In the genomic region with DNA sequence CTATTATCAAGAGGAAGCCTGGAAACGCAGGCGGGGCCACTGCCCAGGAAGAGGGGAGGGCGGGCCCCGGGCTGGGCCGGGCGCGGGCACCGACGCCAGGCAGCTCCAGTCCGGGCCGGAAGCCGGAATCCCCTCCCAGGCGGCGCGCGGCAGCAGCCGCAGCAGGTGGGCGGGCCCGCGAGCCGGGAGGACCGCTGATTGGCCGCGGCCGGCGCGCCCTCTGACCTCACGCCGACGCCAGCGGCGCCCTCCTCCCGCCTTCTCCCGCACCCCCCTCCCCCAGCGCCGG, we compare ENCODE assay signal across 8 cellular contexts. TPM values are rescaled to one million over a fixed set of nuclear protein-coding genes. Genes with fewer than 3 reads are reported as not detected.
DNase-seq lines count a peak whose midpoint lies in the region; ATAC-seq and TF ChIP-seq lines count a peak whose summit lies in the region.

No MANE protein-coding gene starts in this region.

- peak overlapping the region; percentile 98 for H3K4me2 ChIP-seq in GM23248 (ENCODE audit: unreplicated experiment)
- H3K4me2 ChIP-seq in Karpas-422 (ENCODE audit: low read depth, low read length, poor library complexity, severe bottlenecking): peak overlapping the region; percentile 82
- H3K4me2 ChIP-seq in fibroblast of lung (ENCODE audit: extremely low read depth, insufficient read depth, low read length): peak overlapping the region; percentile 90

- in situ Hi-C loops in GM23248 (cut with MboI) (no loop called here), Panc1 (cut with HindIII; ENCODE audit: low pct_unique_long_range_greater_than_20kb, low sequenced_read_pairs) (no loop called here)

- peak; percentile 76 for DNase-seq in DMS79 (lab: John Stamatoyannopoulos, UW)
- peak; percentile 98 for DNase-seq in GM23248
- DNase-seq in Karpas-422: peak; percentile 96
- DNase-seq in Panc1 (ENCODE audit: low read depth, low spot score): peak; percentile 56
- DNase-seq in fibroblast of lung (ENCODE audit: low read depth in 2 of 2): peak; percentile 89
- DNase-seq in naive B cell: peak; percentile 90
- DNase-seq in stimulated activated effector memory CD8-positive, alpha-beta T cell treated with anti-CD3 and anti-CD28 coated beads, Interleukin-12 subunit alpha, Interleukin-12 subunit beta, amount 100 ng/mL, for 72 hours (ENCODE audit: low spot score in 2 of 2): peak; percentile 86 to 92

- H3K27me3 Mint-ChIP-seq in activated T-helper 17 cell treated with anti-CD3 and anti-CD28 coated beads, Interleukin-2, amount 50 U/mL, for 72 hours: no peaks in the 10 kb centered on the region
- peaks cover 0 to 3% (median 0%) of the 10 kb centered on the region in 3 donors for H3K27me3 Mint-ChIP-seq in naive B cell

- no peaks in the 10 kb centered on the region for H3K9me2 ChIP-seq in GM23248 (ENCODE audit: insufficient read depth)
- no peaks in the 10 kb centered on the region for H3K9me2 ChIP-seq in Karpas-422 (replicated peaks; ENCODE audit: insufficient read depth, low read length)

- BruUV-seq in Panc1 (replicated peaks; lab: Mats Ljungman, UMichigan): no TSS peak

- H3K9ac ChIP-seq in GM23248 (peak overlapping the region; percentile 98), Karpas-422 (ENCODE audit: low read length) (peak overlapping the region; percentile 100), fibroblast of lung (ENCODE audit: insufficient read depth, low read length) (peak overlapping the region; percentile 99)

- intact Hi-C loops in Panc1 (cut with micrococcal nuclease; ENCODE audit: unreplicated experiment): loop anchor here (5.0 kb wide), 1 partner anchor 35 kb away; a partner anchor contains a TSS

- H3K4me1 ChIP-seq in GM23248 (ENCODE audit: insufficient read depth) (peaks cover 21% of the 10 kb centered on the region), Karpas-422 (ENCODE audit: low read length) (peaks cover 35% of the 10 kb centered on the region), Panc1 (ENCODE audit: control insufficient read depth, insufficient read depth, low read length) (peaks cover 11% of the 10 kb centered on the region), fibroblast of lung (ENCODE audit: control insufficient read depth, extremely low read depth, insufficient read depth, low read length) (peaks cover 11% of the 10 kb centered on the region)

- H3K9me3 Mint-ChIP-seq in activated T-helper 17 cell treated with anti-CD3 and anti-CD28 coated beads, Interleukin-2, amount 50 U/mL, for 72 hours: no peaks in the 10 kb centered on the region
- H3K9me3 Mint-ChIP-seq in naive B cell: no peaks in the 10 kb centered on the region
- no peaks in the 10 kb centered on the region for H3K9me3 Mint-ChIP-seq in stimulated activated effector memory CD8-positive, alpha-beta T cell treated with anti-CD3 and anti-CD28 coated beads, Interleukin-12 subunit alpha, Interleukin-12 subunit beta, amount 100 ng/mL, for 72 hours

- 0 to 2% methylated on average over 3 to 26 of the region's 36 CpGs for WGBS in GM23248 (ENCODE audit: low coverage in 1 of 2, low lambda C conversion rate in 2 of 2, missing lambda C conversion rate in 2 of 2), 2 experiments

- H2AFZ ChIP-seq in GM23248: peak overlapping the region; percentile 88
- H2AFZ ChIP-seq in Karpas-422 (ENCODE audit: low read length): no peak overlapping the region
- H2AFZ ChIP-seq in fibroblast of lung (ENCODE audit: low read length): no peak overlapping the region

- no peaks in the 10 kb centered on the region for H3K9me3 ChIP-seq in GM23248 (ENCODE audit: low read depth)
- no peaks in the 10 kb centered on the region for H3K9me3 ChIP-seq in Karpas-422 (ENCODE audit: low read length)
- H3K9me3 ChIP-seq in Panc1 (ENCODE audit: control insufficient read depth, insufficient read depth, low read depth, low read length): no peaks in the 10 kb centered on the region
- no peaks in the 10 kb centered on the region for H3K9me3 ChIP-seq in fibroblast of lung (ENCODE audit: control insufficient read depth, insufficient read depth, low read depth, low read length)

- H3K27ac ChIP-seq in GM23248 (peak overlapping the region; percentile 97), Karpas-422 (ENCODE audit: low read length) (peak overlapping the region; percentile 83), Panc1 (ENCODE audit: low read length) (peak overlapping the region; percentile 52), fibroblast of lung (ENCODE audit: insufficient read depth, low read length) (peak overlapping the region; percentile 97)

- peak overlapping the region; percentile 94 for H3K4me3 Mint-ChIP-seq in activated T-helper 17 cell treated with anti-CD3 and anti-CD28 coated beads, Interleukin-2, amount 50 U/mL, for 72 hours
- peak overlapping the region; percentile 84 to 94 (median 92) for H3K4me3 Mint-ChIP-seq in naive B cell
- H3K4me3 Mint-ChIP-seq in stimulated activated effector memory CD8-positive, alpha-beta T cell treated with anti-CD3 and anti-CD28 coated beads, Interleukin-12 subunit alpha, Interleukin-12 subunit beta, amount 100 ng/mL, for 72 hours: peak overlapping the region; percentile 91

- H3K4me3 ChIP-seq in GM23248 (peak overlapping the region; percentile 93), Karpas-422 (ENCODE audit: low read length) (peak overlapping the region; percentile 85), Panc1 (ENCODE audit: low read depth in 2 of 2, low read length in 2 of 2) (peak overlapping the region; percentile 57 to 99), fibroblast of lung (replicated peaks in 1 of 4; ENCODE audit: control extremely low read depth in 1 of 4, insufficient read depth in 1 of 4, low read depth in 3 of 4, low read length in 4 of 4) (peak overlapping the region; percentile 72 to 94 (median 87))

- H3K79me2 ChIP-seq in GM23248 (ENCODE audit: insufficient read depth) (peaks cover 48% of the 10 kb centered on the region), Karpas-422 (ENCODE audit: low read length) (peaks cover 48% of the 10 kb centered on the region), fibroblast of lung (ENCODE audit: control insufficient read depth, insufficient read depth, low read length) (peaks cover 43% of the 10 kb centered on the region)

- H4K20me1 ChIP-seq in GM23248 (ENCODE audit: insufficient read depth) (no peaks in the 10 kb centered on the region), Karpas-422 (ENCODE audit: insufficient read depth, low read depth, low read length) (peaks cover 18% of the 10 kb centered on the region), fibroblast of lung (ENCODE audit: control insufficient read depth, extremely low read depth, insufficient read depth, low read length) (no peaks in the 10 kb centered on the region)

- H3K27ac Mint-ChIP-seq in activated T-helper 17 cell treated with anti-CD3 and anti-CD28 coated beads, Interleukin-2, amount 50 U/mL, for 72 hours: peak overlapping the region; percentile 98
- H3K27ac Mint-ChIP-seq in naive B cell: peak overlapping the region; percentile 92 to 99 (median 96)
- peak overlapping the region; percentile 95 for H3K27ac Mint-ChIP-seq in stimulated activated effector memory CD8-positive, alpha-beta T cell treated with anti-CD3 and anti-CD28 coated beads, Interleukin-12 subunit alpha, Interleukin-12 subunit beta, amount 100 ng/mL, for 72 hours

- peaks cover 20% of the 10 kb centered on the region for H3K4me1 Mint-ChIP-seq in activated T-helper 17 cell treated with anti-CD3 and anti-CD28 coated beads, Interleukin-2, amount 50 U/mL, for 72 hours
- peaks cover 17 to 33% (median 31%) of the 10 kb centered on the region in 3 donors for H3K4me1 Mint-ChIP-seq in naive B cell
- H3K4me1 Mint-ChIP-seq in stimulated activated effector memory CD8-positive, alpha-beta T cell treated with anti-CD3 and anti-CD28 coated beads, Interleukin-12 subunit alpha, Interleukin-12 subunit beta, amount 100 ng/mL, for 72 hours: peaks cover 47% of the 10 kb centered on the region

- POLR2A ChIA-PET in Panc1 (lab: Charles Lee): interaction anchor here (0.6 to 1.1 kb wide), 4 partner anchors 10 to 115 kb away, joined by 4 to 7 read pairs (median 5); a partner anchor contains a TSS

- ATAC-seq in Panc1 (peak; percentile 95), naive B cell (ENCODE audit: low read depth in 2 of 2) (peak; percentile 86 to 88)
- ATAC-seq in activated T-helper 17 cell treated with anti-CD3 and anti-CD28 coated beads, Interleukin-2, amount 50 U/mL, for 72 hours (replicated peaks): peak; percentile 93
- peak; percentile 94 for ATAC-seq in stimulated activated effector memory CD8-positive, alpha-beta T cell treated with anti-CD3 and anti-CD28 coated beads, Interleukin-12 subunit alpha, Interleukin-12 subunit beta, amount 100 ng/mL, for 72 hours

- H3K36me3 ChIP-seq in GM23248 (ENCODE audit: low read depth) (peaks cover 4% of the 10 kb centered on the region), Karpas-422 (ENCODE audit: insufficient read depth, low read length) (peaks cover 18% of the 10 kb centered on the region; the same call in 1 of the 2 replicates), Panc1 (ENCODE audit: control insufficient read depth, insufficient read depth, low read length) (no peaks in the 10 kb centered on the region), fibroblast of lung (ENCODE audit: control insufficient read depth, insufficient read depth, low read length) (peaks cover 2% of the 10 kb centered on the region)

- peaks cover 39% of the 10 kb centered on the region for H3K36me3 Mint-ChIP-seq in activated T-helper 17 cell treated with anti-CD3 and anti-CD28 coated beads, Interleukin-2, amount 50 U/mL, for 72 hours (ENCODE audit: low read depth)
- no peaks in the 10 kb centered on the region for H3K36me3 Mint-ChIP-seq in naive B cell
- peaks cover 61% of the 10 kb centered on the region for H3K36me3 Mint-ChIP-seq in stimulated activated effector memory CD8-positive, alpha-beta T cell treated with anti-CD3 and anti-CD28 coated beads, Interleukin-12 subunit alpha, Interleukin-12 subunit beta, amount 100 ng/mL, for 72 hours

- CTCF ChIA-PET in Panc1 (lab: Charles Lee): interaction anchor here (0.6 kb wide), 1 partner anchor 97 kb away, joined by 3 read pairs; no protein-coding TSS in a partner anchor

- no peaks in the 10 kb centered on the region for H3K27me3 ChIP-seq in GM23248 (replicated peaks; ENCODE audit: insufficient read depth)
- no peaks in the 10 kb centered on the region for H3K27me3 ChIP-seq in Karpas-422 (ENCODE audit: low read length)
- H3K27me3 ChIP-seq in Panc1 (ENCODE audit: control insufficient read depth, insufficient read depth, low read length): no peaks in the 10 kb centered on the region
- no peaks in the 10 kb centered on the region for H3K27me3 ChIP-seq in fibroblast of lung (ENCODE audit: control insufficient read depth, insufficient read depth, low read length)

- H3F3A ChIP-seq in GM23248 (ENCODE audit: insufficient read depth): peaks cover 45% of the 10 kb centered on the region

- TF ChIP-seq CTCF in Panc1 (IDR thresholded peaks at IDR 0.05): no peak
- no peak for TF ChIP-seq CTCF in fibroblast of lung (conservative IDR thresholded peaks at IDR 0.05 in 1 of 2, IDR thresholded peaks at IDR 0.05 in 1 of 2; ENCODE audit: low read depth in 1 of 2, low read length in 2 of 2)

RNA-seq across cellular contexts. Expression of a gene that starts 0.4 kb away (rescaled TPM):
- 23.3 and 24.8 TPM in 2 replicates for total RNA-seq in GM23248 (2014; rRNA removed; shearing (Covaris generic))
- polyA plus RNA-seq in GM23248 (2016; fragmentation: Nextera tagmentation; extraction: Ambion mirVana): 71.8 and 72.6 TPM in 2 replicates
- total RNA-seq in Karpas-422 (2014; rRNA removed; shearing (Covaris generic); ENCODE audit: low replicate concordance): 37.2 and 50.9 TPM in 2 replicates
- total RNA-seq in Panc1 (2021; ENCODE audit: unreplicated experiment): 95.4 TPM
- 89.8 TPM for polyA plus RNA-seq in Panc1 (2012; ENCODE audit: insufficient read length)
- total RNA-seq in activated T-helper 17 cell treated with anti-CD3 and anti-CD28 coated beads, Interleukin-2, amount 50 U/mL, for 72 hours: 10 to 100 TPM; 52.4 to 76.7 TPM
- total RNA-seq in fibroblast of lung: 20.0 and 26.9 TPM in 2 replicates
- 53.9 and 63.2 TPM in 2 replicates for polyA plus RNA-seq in fibroblast of lung
- 49.8 and 55.1 TPM in 2 replicates for polyA plus RNA-seq in fibroblast of lung (2012)
- 51.1 and 58.3 TPM in 2 replicates for polyA minus RNA-seq in fibroblast of lung (ENCODE audit: low replicate concordance)
- polyA plus RNA-seq in naive B cell (ENCODE audit: low read depth in 6 of 6): 100 to 1,000 TPM in 1 of 6 donors, 10 to 100 TPM in 5; 83.3 to 112 (median 88.9) TPM

RNA-seq across cellular contexts. Expression of a gene that starts 21.3 kb away (rescaled TPM):
- total RNA-seq in GM23248 (2014; rRNA removed; shearing (Covaris generic)): 72.1 and 101 TPM in 2 replicates
- 69.7 and 78.0 TPM in 2 replicates for polyA plus RNA-seq in GM23248 (2016; fragmentation: Nextera tagmentation; extraction: Ambion mirVana)
- total RNA-seq in Karpas-422 (2014; rRNA removed; shearing (Covaris generic); ENCODE audit: low replicate concordance): 27.5 and 43.4 TPM in 2 replicates
- total RNA-seq in Panc1 (2021; ENCODE audit: unreplicated experiment): 60.1 TPM
- 37.3 TPM for polyA plus RNA-seq in Panc1 (2012; ENCODE audit: insufficient read length)
- total RNA-seq in activated T-helper 17 cell treated with anti-CD3 and anti-CD28 coated beads, Interleukin-2, amount 50 U/mL, for 72 hours: 10 to 100 TPM; 34.7 to 43.5 TPM
- 58.6 and 83.2 TPM in 2 replicates for total RNA-seq in fibroblast of lung
- 40.1 and 45.4 TPM in 2 replicates for polyA plus RNA-seq in fibroblast of lung
- polyA plus RNA-seq in fibroblast of lung (2012): 37.0 and 38.9 TPM in 2 replicates
- 131 and 144 TPM in 2 replicates for polyA minus RNA-seq in fibroblast of lung (ENCODE audit: low replicate concordance)
- 10 to 100 TPM; 15.6 to 34.0 (median 21.3) TPM for polyA plus RNA-seq in naive B cell (ENCODE audit: low read depth in 6 of 6)

RNA-seq across cellular contexts. Expression of a gene that starts 35.0 kb away (rescaled TPM):
- 41.8 and 49.4 TPM in 2 replicates for total RNA-seq in GM23248 (2014; rRNA removed; shearing (Covaris generic))
- 23.5 and 24.0 TPM in 2 replicates for polyA plus RNA-seq in GM23248 (2016; fragmentation: Nextera tagmentation; extraction: Ambion mirVana)
- total RNA-seq in Karpas-422 (2014; rRNA removed; shearing (Covaris generic); ENCODE audit: low replicate concordance): 49.0 and 51.2 TPM in 2 replicates
- total RNA-seq in Panc1 (2021; ENCODE audit: unreplicated experiment): 107 TPM
- polyA plus RNA-seq in Panc1 (2012; ENCODE audit: insufficient read length): 53.8 TPM
- total RNA-seq in activated T-helper 17 cell treated with anti-CD3 and anti-CD28 coated beads, Interleukin-2, amount 50 U/mL, for 72 hours: 100 to 1,000 TPM in 1 of 2 donors, 10 to 100 TPM in 1; 59.7 to 102 TPM
- 60.1 and 68.9 TPM in 2 replicates for total RNA-seq in fibroblast of lung
- polyA plus RNA-seq in fibroblast of lung: 30.5 and 41.5 TPM in 2 replicates
- polyA plus RNA-seq in fibroblast of lung (2012): 37.7 and 48.6 TPM in 2 replicates
- 20.0 and 40.1 TPM in 2 replicates for polyA minus RNA-seq in fibroblast of lung (ENCODE audit: low replicate concordance)
- polyA plus RNA-seq in naive B cell (ENCODE audit: low read depth in 6 of 6): 10 to 100 TPM in 5 of 6 donors, 1 to 10 TPM in 1; 8.6 to 31.2 (median 13.5) TPM

Comparison
In these comparisons a context has a peak if more than half of its experiments do, and no peak if none do; other contexts are left out.
1. Peak in every context shown above with its lines: DNase-seq, ATAC-seq, H3K4me3 ChIP-seq and H3K27ac ChIP-seq.